Comparison of ENCODE assay signal across 31 cellular contexts in the genomic region with DNA sequence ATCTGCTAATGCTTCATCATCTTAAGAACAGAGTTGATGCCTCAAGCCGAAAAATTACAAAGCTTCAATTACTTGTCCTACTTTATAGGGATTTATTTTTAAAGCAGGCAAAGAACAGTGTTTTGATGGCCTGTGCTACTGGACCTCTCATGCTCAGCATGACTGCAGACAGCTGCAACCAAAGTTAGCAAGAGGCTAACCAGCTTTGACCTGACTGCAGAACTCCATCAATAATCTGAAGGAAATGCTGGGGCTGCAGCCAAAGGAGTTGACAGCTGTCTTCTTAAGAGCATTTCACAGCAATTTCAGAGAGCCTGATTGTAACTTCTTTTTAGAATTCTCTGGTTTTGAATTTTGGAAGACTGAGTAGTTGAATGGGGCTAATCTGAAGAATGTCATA. TPM values are rescaled to one million over a fixed set of nuclear protein-coding genes. Genes with fewer than 3 reads are reported as not detected.
DNase-seq lines count a peak whose midpoint lies in the region; ATAC-seq and TF ChIP-seq lines count a peak whose summit lies in the region.
"Had no signal": no experiment of that assay in that cellular context is flagged by ENCODE, and none has a peak within 500 bp of the region (broad histone marks: within the 10 kb centered on the region; RNA-seq: fewer than 3 reads in every experiment).

No MANE protein-coding gene starts in this region.

- peaks cover 0 to 6% (median 0%) of the 10 kb centered on the region in 3 donors for H3K4me1 ChIP-seq in gastroesophageal sphincter
- H3K4me1 ChIP-seq in neural progenitor cell = peaks cover 7% of the 10 kb centered on the region
- H3K4me1 ChIP-seq in ascending aorta = no peaks in the 10 kb centered on the region
- H3K4me1 ChIP-seq: body of pancreas, Peyer's patch, prostate gland, stomach, transverse colon had no signal

- H3K27me3 Mint-ChIP-seq in neural progenitor cell (ENCODE audit: insufficient read depth, low read depth) = peaks cover under 1% of the 10 kb centered on the region
- peaks cover 9% of the 10 kb centered on the region for H3K27me3 Mint-ChIP-seq in activated CD4-positive, alpha-beta T cell treated with anti-CD3 and anti-CD28 coated beads, Interleukin-2, amount 10 ng/mL, durations not matched to agents 7 days and 5 days

- no peak overlapping the region for H2AFZ ChIP-seq in neural progenitor cell (replicated peaks)
- H2AFZ ChIP-seq: GM23248 had no signal

- peaks cover 6% of the 10 kb centered on the region for H3K9me3 Mint-ChIP-seq in neural progenitor cell
- H3K9me3 Mint-ChIP-seq in activated CD4-positive, alpha-beta T cell treated with anti-CD3 and anti-CD28 coated beads, Interleukin-2, amount 10 ng/mL, durations not matched to agents 7 days and 5 days = peaks cover 2% of the 10 kb centered on the region
- H3K9me3 Mint-ChIP-seq: activated naive CD8-positive, alpha-beta T cell treated with anti-CD3 and anti-CD28 coated beads, Interleukin-2, amount 10 ng/mL, durations not matched to agents 7 days and 5 days had no signal

- H3K27ac Mint-ChIP-seq in neural progenitor cell = no peak overlapping the region
- H3K27ac Mint-ChIP-seq in activated CD4-positive, alpha-beta T cell treated with anti-CD3 and anti-CD28 coated beads, Interleukin-2, amount 10 ng/mL, durations not matched to agents 7 days and 5 days = no peak overlapping the region
- H3K27ac Mint-ChIP-seq: activated CD8-positive, alpha-beta T cell treated with anti-CD3 and anti-CD28 coated beads, Interleukin-2, amount 10 ng/mL, durations not matched to agents 7 days and 5 days; activated naive CD8-positive, alpha-beta T cell treated with anti-CD3 and anti-CD28 coated beads, Interleukin-2, amount 10 ng/mL, durations not matched to agents 7 days and 5 days; CD4-positive, alpha-beta T cell; T-cell had no signal

- intact Hi-C loops in ascending aorta (cut with DNase I) = no loop called here

- TF ChIP-seq CTCF in gastroesophageal sphincter (IDR thresholded peaks at IDR 0.05) (no peak), neural progenitor cell (IDR thresholded peaks at IDR 0.05) (no peak), ascending aorta (IDR thresholded peaks at IDR 0.05) (no peak)

- POLR2A ChIA-PET in activated CD4-positive, alpha-beta T cell treated with anti-CD3 and anti-CD28 coated beads, Interleukin-2, amount 10 ng/mL, durations not matched to agents 7 days and 5 days (lab: Charles Lee) = no interaction called here

- DNase-seq in Ammon's horn (ENCODE audit: low spot score) (peak; percentile 29), NCI-H82 treated with DMSO at 0.1 percent for 48 hours (lab: John Stamatoyannopoulos, UW; ENCODE audit: unreplicated experiment) (peak; percentile 4), neural progenitor cell (ENCODE audit: low spot score) (peak; percentile 5), ascending aorta (ENCODE audit: low spot score in 2 of 2) (no peak), NCI-H187 treated with DMSO at 0.1 percent for 48 hours (lab: John Stamatoyannopoulos, UW) (no peak), ecto neural progenitor cell (ENCODE audit: low spot score) (no peak)
- DNase-seq in activated CD4-positive, alpha-beta T cell treated with anti-CD3 and anti-CD28 coated beads, Interleukin-2, amount 10 ng/mL, durations not matched to agents 7 days and 5 days = no peak
- DNase-seq: activated CD8-positive, alpha-beta T cell treated with anti-CD3 and anti-CD28 coated beads, Interleukin-2, amount 10 ng/mL, durations not matched to agents 7 days and 5 days; activated effector memory CD4-positive, alpha-beta T cell treated with Interleukin-2 at 50 U/mL for 16 hours; activated naive CD8-positive, alpha-beta T cell treated with anti-CD3 and anti-CD28 coated beads, Interleukin-2, amount 10 ng/mL, durations not matched to agents 7 days and 5 days; CD4-positive, alpha-beta T cell; DMS153; effector CD4-positive, alpha-beta T cell; GM23248; KG1; NCI-H1417 treated with DMSO at 0.1 percent for 48 hours; NCI-H2081 treated with DMSO at 0.1 percent for 48 hours; NCI-H510A; Peyer's patch; SIG-M5; small intestine; stimulated activated CD4-positive, alpha-beta T cell treated with anti-CD3 and anti-CD28 coated beads, Interleukin-1b, Interleukin-23, amount 100 ng/mL, for 48 hours; stimulated activated CD8-positive, alpha-beta memory T cell treated with anti-CD3 and anti-CD28 coated beads, Interleukin-4, amount 100 ng/mL, for 48 hours; stomach; T-cell; transverse colon had no signal

- H3K36me3 ChIP-seq in gastroesophageal sphincter (no peaks in the 10 kb centered on the region), neural progenitor cell (no peaks in the 10 kb centered on the region), ascending aorta (no peaks in the 10 kb centered on the region)
- H3K36me3 ChIP-seq: neutrophil, Peyer's patch, prostate gland, stomach, transverse colon had no signal

- TF ChIP-seq EP300 in gastroesophageal sphincter (IDR thresholded peaks at IDR 0.05) = no peak

- no peaks in the 10 kb centered on the region for H3F3A ChIP-seq in neural progenitor cell (ENCODE audit: low read depth)

- H4K20me1 ChIP-seq in neural progenitor cell (ENCODE audit: low read depth) = no peaks in the 10 kb centered on the region

- H3K4me3 Mint-ChIP-seq in neural progenitor cell = no peak overlapping the region
- no peak overlapping the region for H3K4me3 Mint-ChIP-seq in activated CD4-positive, alpha-beta T cell treated with anti-CD3 and anti-CD28 coated beads, Interleukin-2, amount 10 ng/mL, durations not matched to agents 7 days and 5 days
- H3K4me3 Mint-ChIP-seq: activated CD8-positive, alpha-beta T cell treated with anti-CD3 and anti-CD28 coated beads, Interleukin-2, amount 10 ng/mL, durations not matched to agents 7 days and 5 days; activated naive CD8-positive, alpha-beta T cell treated with anti-CD3 and anti-CD28 coated beads, Interleukin-2, amount 10 ng/mL, durations not matched to agents 7 days and 5 days; CD4-positive, alpha-beta T cell; T-cell had no signal

- no peaks in the 10 kb centered on the region for H3K79me2 ChIP-seq in neural progenitor cell (ENCODE audit: low read depth)

- H3K9me3 ChIP-seq in gastroesophageal sphincter (no peaks in the 10 kb centered on the region), neural progenitor cell (ENCODE audit: low read depth) (peaks cover 2% of the 10 kb centered on the region), ascending aorta (no peaks in the 10 kb centered on the region)
- H3K9me3 ChIP-seq: body of pancreas, neutrophil, Peyer's patch, prostate gland, transverse colon had no signal

- 0 to 17% methylated on average over 1 of the region's 1 CpG for WGBS in gastroesophageal sphincter (ENCODE audit: low coverage in 1 of 2), 2 donors

- peak; percentile 41 for ATAC-seq in gastroesophageal sphincter
- ATAC-seq: activated CD8-positive, alpha-beta T cell treated with anti-CD3 and anti-CD28 coated beads, Interleukin-2, amount 10 ng/mL, durations not matched to agents 7 days and 5 days; body of pancreas; T-cell had no signal

- H3K27ac ChIP-seq in gastroesophageal sphincter = no peak overlapping the region
- H3K27ac ChIP-seq in neural progenitor cell = no peak overlapping the region
- no peak overlapping the region for H3K27ac ChIP-seq in ascending aorta
- H3K27ac ChIP-seq: body of pancreas, epithelial cell of prostate, GM23248, neutrophil, Peyer's patch, prostate gland, stomach, transverse colon had no signal

- H3K4me2 ChIP-seq in neural progenitor cell = no peak overlapping the region

- H3K9ac ChIP-seq in neural progenitor cell = no peak overlapping the region
- H3K9ac ChIP-seq: GM23248 had no signal

- no peaks in the 10 kb centered on the region for H3K36me3 Mint-ChIP-seq in neural progenitor cell
- no peaks in the 10 kb centered on the region for H3K36me3 Mint-ChIP-seq in activated CD4-positive, alpha-beta T cell treated with anti-CD3 and anti-CD28 coated beads, Interleukin-2, amount 10 ng/mL, durations not matched to agents 7 days and 5 days (ENCODE audit: low read depth)
- H3K36me3 Mint-ChIP-seq: activated naive CD8-positive, alpha-beta T cell treated with anti-CD3 and anti-CD28 coated beads, Interleukin-2, amount 10 ng/mL, durations not matched to agents 7 days and 5 days; T-cell had no signal

- no peak for TF ChIP-seq POLR2A in gastroesophageal sphincter (IDR thresholded peaks at IDR 0.05)

- H3K4me3 ChIP-seq in gastroesophageal sphincter = no peak overlapping the region
- H3K4me3 ChIP-seq in neural progenitor cell = no peak overlapping the region
- no peak overlapping the region for H3K4me3 ChIP-seq in ascending aorta
- H3K4me3 ChIP-seq: body of pancreas, GM23248, Peyer's patch, prostate gland, stomach, transverse colon had no signal

- H3K4me1 Mint-ChIP-seq in neural progenitor cell = peaks cover 6% of the 10 kb centered on the region
- no peaks in the 10 kb centered on the region for H3K4me1 Mint-ChIP-seq in activated CD4-positive, alpha-beta T cell treated with anti-CD3 and anti-CD28 coated beads, Interleukin-2, amount 10 ng/mL, durations not matched to agents 7 days and 5 days
- H3K4me1 Mint-ChIP-seq: activated naive CD8-positive, alpha-beta T cell treated with anti-CD3 and anti-CD28 coated beads, Interleukin-2, amount 10 ng/mL, durations not matched to agents 7 days and 5 days had no signal

- H3K27me3 ChIP-seq in gastroesophageal sphincter (no peaks in the 10 kb centered on the region), neural progenitor cell (no peaks in the 10 kb centered on the region), ascending aorta (no peaks in the 10 kb centered on the region)
- H3K27me3 ChIP-seq: body of pancreas, neutrophil, Peyer's patch, stomach, transverse colon had no signal

- CTCF ChIA-PET in activated CD4-positive, alpha-beta T cell treated with anti-CD3 and anti-CD28 coated beads, Interleukin-2, amount 10 ng/mL, durations not matched to agents 7 days and 5 days (lab: Charles Lee) = interaction anchor here (0.8 kb wide), 1 partner anchor 10 kb away, joined by 4 read pairs; no protein-coding TSS in a partner anchor

RNA-seq across cellular contexts. Expression of gene SESTD1, which starts 46.4 kb away (rescaled TPM):
- total RNA-seq in gastroesophageal sphincter (100 to 1,000 TPM in 1 of 4 donors, 10 to 100 TPM in 3; 47.9 to 103 (median 68.5) TPM), neural progenitor cell (ENCODE audit: low replicate concordance) (24.8 and 43.1 TPM in 2 replicates), ascending aorta (15.4 TPM)
- total RNA-seq in activated CD4-positive, alpha-beta T cell treated with anti-CD3 and anti-CD28 coated beads, Interleukin-2, amount 10 ng/mL, durations not matched to agents 7 days and 5 days = 10 to 100 TPM; 19.8 to 21.8 TPM

Comparison
In these comparisons a context has a peak if more than half of its experiments do, and no peak if none do; other contexts are left out.
1. DNase-seq: peak in Ammon's horn (single experiment), NCI-H82 treated with DMSO at 0.1 percent for 48 hours (single experiment) and neural progenitor cell (single experiment); none in ascending aorta (0 of 2), NCI-H187 treated with DMSO at 0.1 percent for 48 hours (single experiment), activated CD4-positive, alpha-beta T cell treated with anti-CD3 and anti-CD28 coated beads, Interleukin-2, amount 10 ng/mL, durations not matched to agents 7 days and 5 days (single experiment) and ecto neural progenitor cell (single experiment).